ENCODE assay signal across 37 cellular contexts in genomic region chr1:43140583-43140982, GRCh38. TPM values are rescaled to one million over a fixed set of nuclear protein-coding genes. Genes with fewer than 3 reads are reported as not detected.
"Had no signal": no experiment of that assay in that cellular context is flagged by ENCODE, and none has a peak within 500 bp of the region (broad histone marks: within the 10 kb centered on the region; RNA-seq: fewer than 3 reads in every experiment).

No MANE protein-coding gene starts in this region.

- H3K36me3 ChIP-seq: MG63 had no signal

- H3K4me3 ChIP-seq: MG63 had no signal

- DNase-seq: Karpas-422, Kasumi-1, MG63, MM.1S, MV-4-11, NCI-H1048, NCI-H1092, NCI-H1092 treated with DMSO at 0.1 percent for 48 hours, NCI-H1105, NCI-H1105 treated with DMSO at 0.1 percent for 48 hours, NCI-H1417, NCI-H1417 treated with DMSO at 0.1 percent for 48 hours, NCI-H1436, NCI-H1436 treated with DMSO at 0.1 percent for 48 hours, NCI-H146, NCI-H1694, NCI-H1694 treated with DMSO at 0.1 percent for 48 hours, NCI-H187, NCI-H187 treated with DMSO at 0.1 percent for 48 hours, NCI-H1930, NCI-H2029, NCI-H2029 treated with DMSO at 0.1 percent for 48 hours, NCI-H2081, NCI-H2081 treated with DMSO at 0.1 percent for 48 hours, NCI-H2107, NCI-H2171, NCI-H2171 treated with DMSO at 0.1 percent for 48 hours, NCI-H2227 treated with DMSO at 0.1 percent for 48 hours, NCI-H226, NCI-H345, NCI-H446, NCI-H446 treated with DMSO at 0.1 percent for 48 hours, NCI-H510A, NCI-H510A treated with DMSO at 0.1 percent for 48 hours, NCI-H524, NCI-H524 treated with DMSO at 0.1 percent for 48 hours had no signal

RNA-seq across cellular contexts. Expression of gene CFAP57, which starts 31.5 kb away (rescaled TPM):
- total RNA-seq: LHCN-M2 had no signal
